In genomic region chr13:41061075-41061913, GRCh38 we compare ENCODE assay signal across 8 cellular contexts. TPM values are rescaled to one million over a fixed set of nuclear protein-coding genes. Genes with fewer than 3 reads are reported as not detected.
DNase-seq lines count a peak whose midpoint lies in the region; FAIRE-seq and TF ChIP-seq lines count a peak whose summit lies in the region.

A gene with protein sequence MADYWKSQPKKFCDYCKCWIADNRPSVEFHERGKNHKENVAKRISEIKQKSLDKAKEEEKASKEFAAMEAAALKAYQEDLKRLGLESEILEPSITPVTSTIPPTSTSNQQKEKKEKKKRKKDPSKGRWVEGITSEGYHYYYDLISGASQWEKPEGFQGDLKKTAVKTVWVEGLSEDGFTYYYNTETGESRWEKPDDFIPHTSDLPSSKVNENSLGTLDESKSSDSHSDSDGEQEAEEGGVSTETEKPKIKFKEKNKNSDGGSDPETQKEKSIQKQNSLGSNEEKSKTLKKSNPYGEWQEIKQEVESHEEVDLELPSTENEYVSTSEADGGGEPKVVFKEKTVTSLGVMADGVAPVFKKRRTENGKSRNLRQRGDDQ (plus strand): TSS chr13:41061509. CDS start chr13:41061674, 165 bp downstream.

- peak within 1 kb of the TSS; percentile 95 for H3K9ac ChIP-seq in Loucy (ENCODE audit: low read depth, low read length, poor library complexity, severe bottlenecking)

- H3K4me1 ChIP-seq in Loucy (ENCODE audit: insufficient read depth, low read length, poor library complexity, severe bottlenecking) (peaks cover 65% of the 10 kb centered on the region), stomach (peaks cover 37 to 76% (median 61%) of the 10 kb centered on the region in 4 donors)

- no peaks in the 10 kb centered on the region for H3K9me3 Mint-ChIP-seq in neural crest cell

- peak within 1 kb of the TSS; percentile 94 to 99 (median 98) for H3K27ac ChIP-seq in stomach

- in situ Hi-C loops in G401 (cut with HindIII; ENCODE audit: low sequenced_read_pairs), result no loop called here

- peak; percentile 55 for TF ChIP-seq POLR2A in H54 (IDR thresholded peaks at IDR 0.05; ENCODE audit: low read depth, low read length)
- TF ChIP-seq POLR2A in stomach (IDR thresholded peaks at IDR 0.05), result peak in 1 of 4 donors; percentile 64

- intact Hi-C loops in stomach (cut with DNase I; ENCODE audit: low total_unique reads), result no loop called here

- H3K36me3 ChIP-seq in Loucy (ENCODE audit: insufficient read depth, low read length), result no peaks in the 10 kb centered on the region; the same call in 1 of the 2 replicates
- peaks cover under 1 to 12% (median 10%) of the 10 kb centered on the region in 4 donors for H3K36me3 ChIP-seq in stomach

- DNase-seq in G401 (ENCODE audit: low spot score), result peak; percentile 92
- DNase-seq in H54 (ENCODE audit: insufficient read length, low spot score), result peak; percentile 42
- peak; percentile 81 to 82 for DNase-seq in SHP77 (lab: John Stamatoyannopoulos, UW)
- DNase-seq in activated effector memory CD4-positive, alpha-beta T cell treated with anti-CD3 and anti-CD28 coated beads, Interleukin-2, amount 50 U/mL, for 16 hours, result peak; percentile 94
- peak; percentile 97 for DNase-seq in fibroblast of villous mesenchyme (ENCODE audit: low read depth)
- DNase-seq in neural crest cell (ENCODE audit: low read depth, low spot score), result peak; percentile 94
- peak; percentile 93 for DNase-seq in stomach

- peaks cover 90% of the 10 kb centered on the region for H3K79me2 ChIP-seq in Loucy (ENCODE audit: insufficient read depth, low read length)

- peaks cover 2% of the 10 kb centered on the region for H3K36me3 Mint-ChIP-seq in neural crest cell (ENCODE audit: low read depth)

- peaks cover 14% of the 10 kb centered on the region for H3K27me3 Mint-ChIP-seq in neural crest cell (ENCODE audit: low read depth)

- peak within 1 kb of the TSS; percentile 91 for H2AFZ ChIP-seq in Loucy (ENCODE audit: low read length)

- peak within 1 kb of the TSS; percentile 100 for H3K27ac Mint-ChIP-seq in neural crest cell (ENCODE audit: unreplicated experiment)

- peak; percentile 42 for TF ChIP-seq EP300 in stomach (IDR thresholded peaks at IDR 0.05)

- H3K4me1 Mint-ChIP-seq in neural crest cell, result peaks cover 44% of the 10 kb centered on the region

- peak within 1 kb of the TSS; percentile 90 for H3K4me3 ChIP-seq in Loucy (ENCODE audit: low read length, poor library complexity, severe bottlenecking)
- H3K4me3 ChIP-seq in fibroblast of villous mesenchyme (ENCODE audit: low read depth, low read length), result peak within 1 kb of the TSS; percentile 90
- peak within 1 kb of the TSS; percentile 60 to 76 (median 70) for H3K4me3 ChIP-seq in stomach

- 0 to 1% (median 0%) methylated on average over 49 to 71 of the region's 71 CpGs for WGBS in stomach, 5 donors

- TF ChIP-seq CTCF in Loucy (conservative IDR thresholded peaks at IDR 0.05; ENCODE audit: low read length) (no peak), fibroblast of villous mesenchyme (IDR thresholded peaks at IDR 0.05; ENCODE audit: insufficient read depth, low read depth, low read length) (peak; percentile 15), neural crest cell (conservative IDR thresholded peaks at IDR 0.05) (no peak), stomach (IDR thresholded peaks at IDR 0.05) (peak in 1 of 7 experiments; percentile 12)

- H3K9me3 ChIP-seq in Loucy (ENCODE audit: insufficient read depth, low read depth, low read length) (no peaks in the 10 kb centered on the region), stomach (no peaks in the 10 kb centered on the region)

- peak within 1 kb of the TSS; percentile 98 for H3K4me3 Mint-ChIP-seq in neural crest cell

- H3K27me3 ChIP-seq in Loucy (ENCODE audit: insufficient read depth, low read length, poor library complexity, severe bottlenecking) (no peaks in the 10 kb centered on the region), stomach (no peaks in the 10 kb centered on the region)

- peaks cover 27% of the 10 kb centered on the region for H4K20me1 ChIP-seq in Loucy (ENCODE audit: insufficient read depth, low read length, poor library complexity, severe bottlenecking)

- peak within 1 kb of the TSS; percentile 96 for H3K4me2 ChIP-seq in Loucy (ENCODE audit: low read depth, low read length, poor library complexity, severe bottlenecking)

- H3F3A ChIP-seq in Loucy (ENCODE audit: low read depth), result peaks cover 3% of the 10 kb centered on the region; the same call in 1 of the 2 replicates

- no peaks in the 10 kb centered on the region for H3K9me2 ChIP-seq in Loucy (replicated peaks; ENCODE audit: low read depth, low read length)

- FAIRE-seq in H54 (lab: Jason Lieb, UNC), result no peak

RNA-seq across cellular contexts. Expression of the gene that starts here (rescaled TPM):
- total RNA-seq in G401 (2014; rRNA removed; shearing (Covaris generic)), result 9.7 and 16.5 TPM in 2 replicates
- 5.2 and 6.9 TPM in 2 replicates for total RNA-seq in fibroblast of villous mesenchyme
- 8.3 and 8.7 TPM in 2 replicates for total RNA-seq in neural crest cell
- total RNA-seq in stomach, result 10 to 100 TPM in 2 of 5 donors, 1 to 10 TPM in 2, under 1 TPM in 1; 0.58 to 18.9 (median 8.5) TPM
- 10 to 100 TPM in 1 of 3 donors, 1 to 10 TPM in 2; 8.7 to 15.7 (median 9.9) TPM for polyA plus RNA-seq in stomach

Comparison
In these comparisons a context has a peak if more than half of its experiments do, and no peak if none do; other contexts are left out.
1. Peak in every context shown above with its lines: DNase-seq, H3K4me3 ChIP-seq and H3K27ac ChIP-seq.
2. DNase-seq: peak in every context shown above with its lines; median percentile 97 in fibroblast of villous mesenchyme; 94 in activated effector memory CD4-positive, alpha-beta T cell treated with anti-CD3 and anti-CD28 coated beads, Interleukin-2, amount 50 U/mL, for 16 hours; 94 in neural crest cell; 93 in stomach; 92 in G401; 82 in SHP77; 42 in H54.